Comparison of ENCODE assay signal across 26 cellular contexts in the genomic region with DNA sequence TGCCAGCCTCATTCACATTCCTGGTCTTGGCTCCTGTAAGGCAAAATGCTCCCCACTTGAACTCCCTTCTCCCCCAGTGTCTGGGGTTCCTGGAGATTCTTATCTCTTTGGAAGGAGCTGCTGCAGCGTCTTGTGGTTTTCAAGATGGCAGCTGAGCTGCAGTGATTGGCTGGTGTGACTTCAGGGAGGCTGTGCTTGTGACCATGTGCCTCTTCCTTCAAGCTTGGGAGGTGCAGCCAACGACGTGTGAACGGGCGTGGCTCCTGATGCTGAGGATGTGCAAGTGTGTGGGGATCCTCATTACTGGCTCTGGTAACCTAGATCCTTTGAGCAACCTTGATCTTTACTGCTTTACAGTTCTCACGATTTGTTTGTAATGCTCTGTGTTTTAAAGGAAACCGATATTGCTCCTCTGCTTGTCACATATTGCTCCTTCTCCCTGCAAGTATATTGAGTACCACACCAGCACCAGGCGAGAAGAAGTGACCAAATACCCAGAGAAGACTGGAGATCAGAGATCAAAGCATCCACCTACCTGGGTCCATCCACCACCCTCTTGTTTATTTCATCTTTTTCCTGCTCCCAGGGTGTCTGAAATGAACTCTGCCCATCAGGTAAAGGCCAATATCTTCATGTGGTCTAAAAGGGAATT.
"Had no signal": no experiment of that assay in that cellular context is flagged by ENCODE, and none has a peak within 500 bp of the region (broad histone marks: within the 10 kb centered on the region; RNA-seq: fewer than 3 reads in every experiment).

No MANE protein-coding gene starts in this region.

- DNase-seq: colonic mucosa; effector memory CD4-positive, alpha-beta T cell; head of caudate nucleus; mesenchymal stem cell; mucosa of descending colon; naive thymus-derived CD4-positive, alpha-beta T cell; nucleus accumbens; posterior cingulate gyrus; psoas muscle; right cardiac atrium; sigmoid colon; stimulated activated CD4-positive, alpha-beta T cell treated with anti-CD3 and anti-CD28 coated beads, Interleukin-2, amount 100 ng/mL, for 24 hours; stimulated activated CD4-positive, alpha-beta T cell treated with anti-CD3 and anti-CD28 coated beads, Interleukin-4, amount 100 ng/mL, for 24 hours; stimulated activated naive CD4-positive, alpha-beta T cell treated with Interleukin-2 at 50 U/mL for 16 hours; stomach; thyroid gland; upper lobe of left lung had no signal

- H3K27ac Mint-ChIP-seq: dendritic cell treated with granulocyte-macrophage colony-stimulating factor and Interleukin-4, amounts not matched to agents 40 ng/mL and 50 ng/mL, for 4 days; mesothelial cell of epicardium; naive thymus-derived CD4-positive, alpha-beta T cell; nephron; neural progenitor cell; stimulated activated effector memory CD8-positive, alpha-beta T cell treated with anti-CD3 and anti-CD28 coated beads, Interleukin-12 subunit alpha, Interleukin-12 subunit beta, amount 100 ng/mL, for 72 hours had no signal

- H3K9me3 Mint-ChIP-seq: dendritic cell treated with granulocyte-macrophage colony-stimulating factor and Interleukin-4, amounts not matched to agents 40 ng/mL and 50 ng/mL, for 4 days; mesothelial cell of epicardium; naive thymus-derived CD4-positive, alpha-beta T cell; nephron; neural progenitor cell; stimulated activated effector memory CD8-positive, alpha-beta T cell treated with anti-CD3 and anti-CD28 coated beads, Interleukin-12 subunit alpha, Interleukin-12 subunit beta, amount 100 ng/mL, for 72 hours had no signal

- H3K27me3 Mint-ChIP-seq: dendritic cell treated with granulocyte-macrophage colony-stimulating factor and Interleukin-4, amounts not matched to agents 40 ng/mL and 50 ng/mL, for 4 days had no signal

- H3K4me3 Mint-ChIP-seq: dendritic cell treated with granulocyte-macrophage colony-stimulating factor and Interleukin-4, amounts not matched to agents 40 ng/mL and 50 ng/mL, for 4 days; mesothelial cell of epicardium; naive thymus-derived CD4-positive, alpha-beta T cell; nephron; neural progenitor cell; stimulated activated effector memory CD8-positive, alpha-beta T cell treated with anti-CD3 and anti-CD28 coated beads, Interleukin-12 subunit alpha, Interleukin-12 subunit beta, amount 100 ng/mL, for 72 hours had no signal

- H3K36me3 Mint-ChIP-seq: mesothelial cell of epicardium; neural progenitor cell; stimulated activated effector memory CD8-positive, alpha-beta T cell treated with anti-CD3 and anti-CD28 coated beads, Interleukin-12 subunit alpha, Interleukin-12 subunit beta, amount 100 ng/mL, for 72 hours had no signal

- H3K4me1 ChIP-seq: colonic mucosa, neural progenitor cell, psoas muscle, stomach, thyroid gland, upper lobe of left lung had no signal

- ATAC-seq: mucosa of descending colon; naive thymus-derived CD4-positive, alpha-beta T cell; psoas muscle; right cardiac atrium; stimulated activated effector memory CD8-positive, alpha-beta T cell treated with anti-CD3 and anti-CD28 coated beads, Interleukin-12 subunit alpha, Interleukin-12 subunit beta, amount 100 ng/mL, for 72 hours had no signal

- FAIRE-seq: endothelial cell of umbilical vein, frontal cortex, keratinocyte, urothelium cell line had no signal

- H3K27ac ChIP-seq: colonic mucosa, neural progenitor cell, psoas muscle, sigmoid colon, stomach, thyroid gland, upper lobe of left lung had no signal

- H3K4me1 Mint-ChIP-seq: stimulated activated effector memory CD8-positive, alpha-beta T cell treated with anti-CD3 and anti-CD28 coated beads, Interleukin-12 subunit alpha, Interleukin-12 subunit beta, amount 100 ng/mL, for 72 hours had no signal

- H3K36me3 ChIP-seq: colonic mucosa, neural progenitor cell, sigmoid colon, stomach, thyroid gland, upper lobe of left lung had no signal

- H3K4me2 ChIP-seq: neural progenitor cell had no signal

- H3K9ac ChIP-seq: neural progenitor cell had no signal

- H2AFZ ChIP-seq: neural progenitor cell had no signal

- H3K9me3 ChIP-seq: colonic mucosa, mucosa of descending colon, psoas muscle, sigmoid colon, stomach, thyroid gland, upper lobe of left lung had no signal

- H3K27me3 ChIP-seq: colonic mucosa, neural progenitor cell, sigmoid colon, stomach, thyroid gland, upper lobe of left lung had no signal

- H3K4me3 ChIP-seq: colonic mucosa, mucosa of descending colon, neural progenitor cell, psoas muscle, sigmoid colon, stomach, thyroid gland, upper lobe of left lung had no signal
